In genomic region chr5:652023-652515, GRCh38 we compare ENCODE assay signal across 20 cellular contexts.
"Had no signal": no experiment of that assay in that cellular context is flagged by ENCODE, and none has a peak within 500 bp of the region (broad histone marks: within the 10 kb centered on the region; RNA-seq: fewer than 3 reads in every experiment).

No MANE protein-coding gene starts in this region.

- H3K9me3 Mint-ChIP-seq: activated T-cell treated with anti-CD3 and anti-CD28 coated beads, Interleukin-2, amount 50 U/mL, for 24 hours; activated T-helper 2 cell treated with anti-CD3 and anti-CD28 coated beads, Interferon-gamma antibody, Interleukin-2, Interleukin-4, amounts not matched to agents 10 μg/mL and 5 μg/mL and 100 μg/mL, durations not matched to agents 14 hours and 24 hours and 36 hours; mesothelial cell of epicardium had no signal

- H3K4me1 Mint-ChIP-seq: mesothelial cell of epicardium, nephron progenitor cell, WTC11 had no signal

- H3K27me3 ChIP-seq: adrenal gland, gastroesophageal sphincter, thyroid gland, uterus had no signal

- H3K4me1 ChIP-seq: adrenal gland, gastroesophageal sphincter, parathyroid adenoma, thyroid gland, uterus had no signal

- H3K27ac ChIP-seq: adrenal gland, epithelial cell of prostate, gastroesophageal sphincter, parathyroid adenoma, thyroid gland, uterus had no signal

- H3K36me3 ChIP-seq: adrenal gland, thyroid gland, uterus had no signal

- H3K4me3 Mint-ChIP-seq: activated naive CD8-positive, alpha-beta T cell; activated T-cell treated with anti-CD3 and anti-CD28 coated beads, Interleukin-2, amount 50 U/mL, for 24 hours; mesothelial cell of epicardium; nephron progenitor cell; WTC11 had no signal

- DNase-seq: activated naive CD4-positive, alpha-beta T cell; cortex of kidney; left cardiac atrium; nephron progenitor cell; stimulated activated CD4-positive, alpha-beta T cell treated with anti-CD3 and anti-CD28 coated beads, Interleukin-2, amount 100 ng/mL, for 48 hours; stimulated activated naive CD4-positive, alpha-beta T cell treated with Interleukin-2 at 50 U/mL for 16 hours; T-helper 1 cell; T-helper 9 cell; thyroid gland; uterus had no signal

- H3K4me3 ChIP-seq: adrenal gland, gastroesophageal sphincter, lung, thyroid gland, uterus had no signal

- H3K9me3 ChIP-seq: adrenal gland, gastroesophageal sphincter, thyroid gland, uterus had no signal

- H3K27ac Mint-ChIP-seq: activated naive CD8-positive, alpha-beta T cell; activated T-cell treated with anti-CD3 and anti-CD28 coated beads, Interleukin-2, amount 50 U/mL, for 24 hours; activated T-helper 2 cell treated with anti-CD3 and anti-CD28 coated beads, Interferon-gamma antibody, Interleukin-2, Interleukin-4, amounts not matched to agents 10 μg/mL and 5 μg/mL and 100 μg/mL, durations not matched to agents 14 hours and 24 hours and 36 hours; mesothelial cell of epicardium; nephron progenitor cell; WTC11 had no signal

- ATAC-seq: gastroesophageal sphincter, WTC11 had no signal

- H3K27me3 Mint-ChIP-seq: activated naive CD8-positive, alpha-beta T cell; activated T-cell treated with anti-CD3 and anti-CD28 coated beads, Interleukin-2, amount 50 U/mL, for 24 hours had no signal
